Comparison of ENCODE assay signal across 7 cellular contexts in genomic region chr19:24086974-24087595, GRCh38.
DNase-seq lines count a peak whose midpoint lies in the region; ATAC-seq and TF ChIP-seq lines count a peak whose summit lies in the region.

Gene ZNF254 (plus strand): TSS chr19:24087187. CDS start chr19:24087308, 121 bp downstream.

- peaks cover 27% of the 10 kb centered on the region for H3K36me3 Mint-ChIP-seq in effector memory CD8-positive, alpha-beta T cell (ENCODE audit: insufficient read depth)

- peak within 1 kb of the TSS; percentile 98 for H3K27ac Mint-ChIP-seq in effector memory CD8-positive, alpha-beta T cell

- peak within 1 kb of the TSS; percentile 90 to 94 for H3K4me3 Mint-ChIP-seq in effector memory CD8-positive, alpha-beta T cell

- peaks cover 0 to 7% of the 10 kb centered on the region in 2 donors for H3K4me1 Mint-ChIP-seq in effector memory CD8-positive, alpha-beta T cell (ENCODE audit: low read depth in 2 of 2)

- TF ChIP-seq POLR2A in GM18526 (IDR thresholded peaks at IDR 0.05; ENCODE audit: extremely low read depth, insufficient read length): peak; percentile 86

- H3K9me3 Mint-ChIP-seq in effector memory CD8-positive, alpha-beta T cell: no peaks in the 10 kb centered on the region

- DNase-seq in NCI-H526 treated with DMSO at 0.1 percent for 48 hours (lab: John Stamatoyannopoulos, UW) (peak; percentile 48), medulla oblongata (ENCODE audit: extremely low spot score) (peak; percentile 98)
- DNase-seq in activated CD8-positive, alpha-beta memory T cell treated with anti-CD3 and anti-CD28 coated beads for 4 hours (ENCODE audit: low read depth in 2 of 2): peak; percentile 46 to 63
- peak; percentile 72 to 78 (median 74) for DNase-seq in effector memory CD8-positive, alpha-beta T cell
- peak; percentile 57 to 79 (median 79) for DNase-seq in stimulated activated CD4-positive, alpha-beta T cell treated with anti-CD3 and anti-CD28 coated beads, TNF-alpha, amount 100 ng/mL, for 48 hours (ENCODE audit: low read depth in 3 of 3)

- peak; percentile 98 for ATAC-seq in HG03066 (IDR thresholded peaks at IDR 0.05; ENCODE audit: low read depth, unreplicated experiment)
- ATAC-seq in effector memory CD8-positive, alpha-beta T cell (replicated peaks): peak; percentile 98

- no peaks in the 10 kb centered on the region for H3K27me3 Mint-ChIP-seq in effector memory CD8-positive, alpha-beta T cell

Comparison
In these comparisons a context has a peak if more than half of its experiments do, and no peak if none do; other contexts are left out.
1. Peak in every context shown above with its lines: DNase-seq and ATAC-seq.
2. DNase-seq: peak in every context shown above with its lines; median percentile 98 in medulla oblongata; 79 in stimulated activated CD4-positive, alpha-beta T cell treated with anti-CD3 and anti-CD28 coated beads, TNF-alpha, amount 100 ng/mL, for 48 hours; 74 in effector memory CD8-positive, alpha-beta T cell; 54 in activated CD8-positive, alpha-beta memory T cell treated with anti-CD3 and anti-CD28 coated beads for 4 hours; 48 in NCI-H526 treated with DMSO at 0.1 percent for 48 hours.